27 cellular contexts compared by ENCODE assay signal in the genomic region with DNA sequence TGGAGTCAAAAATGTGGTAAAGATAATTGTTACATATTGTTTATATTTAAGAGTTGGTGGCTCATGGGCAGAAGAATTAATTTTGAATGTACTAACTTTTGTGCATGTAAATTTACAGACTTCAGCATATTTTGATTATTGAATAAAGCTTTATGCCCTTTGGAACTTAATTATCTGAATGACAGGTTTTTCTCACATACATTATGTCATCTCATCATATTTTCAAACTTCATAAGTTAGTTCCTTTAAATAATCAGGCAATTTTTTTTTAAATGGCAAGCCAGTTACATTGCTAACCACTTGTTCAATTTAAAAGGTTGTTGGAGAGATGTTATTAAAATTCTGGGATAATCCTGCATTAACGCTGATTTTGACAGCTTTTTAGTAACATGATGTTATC.
"Had no signal": no experiment of that assay in that cellular context is flagged by ENCODE, and none has a peak within 500 bp of the region (broad histone marks: within the 10 kb centered on the region; RNA-seq: fewer than 3 reads in every experiment).

No MANE protein-coding gene starts in this region.

- H3K27me3 Mint-ChIP-seq: activated CD4-positive, alpha-beta memory T cell treated with anti-CD3 and anti-CD28 coated beads for 36 hours; activated CD4-positive, alpha-beta T cell treated with anti-CD3 and anti-CD28 coated beads for 36 hours; activated CD4-positive, alpha-beta T cell treated with anti-CD3 and anti-CD28 coated beads, Interleukin-2, amount 10 ng/mL, durations not matched to agents 24 days and 14 days; activated naive CD8-positive, alpha-beta T cell; activated T-cell treated with anti-CD3 and anti-CD28 coated beads, Interleukin-2, amount 50 U/mL, for 24 hours; activated T-helper 17 cell treated with anti-CD3 and anti-CD28 coated beads, Interleukin-2, amount 50 U/mL, for 72 hours had no signal

- H3K27ac Mint-ChIP-seq: activated CD4-positive, alpha-beta memory T cell treated with anti-CD3 and anti-CD28 coated beads for 36 hours; activated CD4-positive, alpha-beta T cell treated with anti-CD3 and anti-CD28 coated beads for 36 hours; activated CD4-positive, alpha-beta T cell treated with anti-CD3 and anti-CD28 coated beads, Interleukin-2, amount 10 ng/mL, durations not matched to agents 24 days and 14 days; activated CD8-positive, alpha-beta T cell treated with anti-CD3 and anti-CD28 coated beads, Interleukin-2, amount 10 ng/mL, durations not matched to agents 7 days and 5 days; activated naive CD8-positive, alpha-beta T cell; activated T-cell treated with anti-CD3 and anti-CD28 coated beads, Interleukin-2, amount 50 U/mL, for 24 hours; activated T-helper 17 cell treated with anti-CD3 and anti-CD28 coated beads, Interleukin-2, amount 50 U/mL, for 72 hours; endodermal cell had no signal

- H3K9me3 Mint-ChIP-seq: activated CD4-positive, alpha-beta memory T cell treated with anti-CD3 and anti-CD28 coated beads for 36 hours; activated CD4-positive, alpha-beta T cell treated with anti-CD3 and anti-CD28 coated beads, Interleukin-2, amount 10 ng/mL, durations not matched to agents 24 days and 14 days; activated T-cell treated with anti-CD3 and anti-CD28 coated beads, Interleukin-2, amount 50 U/mL, for 24 hours; endodermal cell had no signal

- DNase-seq: activated CD4-positive, alpha-beta memory T cell treated with anti-CD3 and anti-CD28 coated beads for 36 hours; activated CD4-positive, alpha-beta T cell treated with anti-CD3 and anti-CD28 coated beads for 36 hours; activated CD4-positive, alpha-beta T cell treated with anti-CD3 and anti-CD28 coated beads, Interleukin-2, amount 10 ng/mL, durations not matched to agents 24 days and 14 days; activated CD4-positive, CD25-positive, alpha-beta regulatory T cell; activated CD4-positive, CD25-positive, alpha-beta regulatory T cell treated with anti-CD3 and anti-CD28 coated beads, Interleukin-2, amount 50 U/mL, for 72 hours; activated CD8-positive, alpha-beta memory T cell treated with anti-CD3 and anti-CD28 coated beads, Interleukin-2, amount 50 U/mL, for 48 hours; activated CD8-positive, alpha-beta T cell treated with anti-CD3 and anti-CD28 coated beads, Interleukin-2, amount 10 ng/mL, durations not matched to agents 7 days and 5 days; activated effector memory CD4-positive, alpha-beta T cell treated with Interleukin-2 at 50 U/mL for 16 hours; activated gamma-delta T cell treated with Interleukin-2 at 50 U/mL for 16 hours; activated naive CD4-positive, alpha-beta T cell treated with anti-CD3 and anti-CD28 coated beads, Interleukin-2, amount 50 U/mL, for 16 hours; activated naive CD4-positive, alpha-beta T cell treated with Interleukin-2 at 50 U/mL for 16 hours; activated T-cell treated with anti-CD3 and anti-CD28 coated beads for 4 hours; activated T-cell treated with anti-CD3 and anti-CD28 coated beads, Interleukin-2, amount 50 U/mL, for 24 hours; amniotic stem cell; aorta; body of pancreas; caudate nucleus; cortex of kidney; dermis blood vessel endothelial cell; effector memory CD4-positive, alpha-beta T cell; endodermal cell; foreskin fibroblast; head of caudate nucleus; T-helper 2 cell had no signal

- H3K36me3 Mint-ChIP-seq: activated CD4-positive, alpha-beta memory T cell treated with anti-CD3 and anti-CD28 coated beads for 36 hours; activated naive CD8-positive, alpha-beta T cell had no signal

- H3K4me1 Mint-ChIP-seq: activated CD4-positive, alpha-beta T cell treated with anti-CD3 and anti-CD28 coated beads for 36 hours; activated CD4-positive, alpha-beta T cell treated with anti-CD3 and anti-CD28 coated beads, Interleukin-2, amount 10 ng/mL, durations not matched to agents 24 days and 14 days; activated T-helper 17 cell treated with anti-CD3 and anti-CD28 coated beads, Interleukin-2, amount 50 U/mL, for 72 hours had no signal

- H3K4me3 Mint-ChIP-seq: activated CD4-positive, alpha-beta memory T cell treated with anti-CD3 and anti-CD28 coated beads for 36 hours; activated CD4-positive, alpha-beta T cell treated with anti-CD3 and anti-CD28 coated beads for 36 hours; activated CD4-positive, alpha-beta T cell treated with anti-CD3 and anti-CD28 coated beads, Interleukin-2, amount 10 ng/mL, durations not matched to agents 24 days and 14 days; activated CD8-positive, alpha-beta T cell treated with anti-CD3 and anti-CD28 coated beads, Interleukin-2, amount 10 ng/mL, durations not matched to agents 7 days and 5 days; activated naive CD8-positive, alpha-beta T cell; activated T-cell treated with anti-CD3 and anti-CD28 coated beads, Interleukin-2, amount 50 U/mL, for 24 hours; activated T-helper 17 cell treated with anti-CD3 and anti-CD28 coated beads, Interleukin-2, amount 50 U/mL, for 72 hours; endodermal cell had no signal

- H3K27ac ChIP-seq: body of pancreas had no signal

- H3K27me3 ChIP-seq: body of pancreas had no signal

- ATAC-seq: activated CD4-positive, alpha-beta T cell treated with anti-CD3 and anti-CD28 coated beads for 36 hours; activated CD8-positive, alpha-beta T cell treated with anti-CD3 and anti-CD28 coated beads, Interleukin-2, amount 10 ng/mL, durations not matched to agents 7 days and 5 days; activated T-helper 17 cell treated with anti-CD3 and anti-CD28 coated beads, Interleukin-2, amount 50 U/mL, for 72 hours; body of pancreas; esophagus mucosa had no signal

- H3K9me3 ChIP-seq: body of pancreas had no signal

- H3K4me3 ChIP-seq: body of pancreas had no signal

- H3K4me1 ChIP-seq: body of pancreas had no signal
